Comparison of ENCODE assay signal across 17 cellular contexts in genomic region chr22:21098099-21098671, GRCh38. TPM values are rescaled to one million over a fixed set of nuclear protein-coding genes. Genes with fewer than 3 reads are reported as not detected.
DNase-seq lines count a peak whose midpoint lies in the region; ATAC-seq and TF ChIP-seq lines count a peak whose summit lies in the region.
"Had no signal": no experiment of that assay in that cellular context is flagged by ENCODE, and none has a peak within 500 bp of the region (broad histone marks: within the 10 kb centered on the region; RNA-seq: fewer than 3 reads in every experiment).

No MANE protein-coding gene starts in this region.

- H3K4me1 ChIP-seq in foreskin keratinocyte, result peaks cover 10% of the 10 kb centered on the region

- peak overlapping the region; percentile 45 for H3K27ac Mint-ChIP-seq in T-helper 17 cell
- no peak overlapping the region for H3K27ac Mint-ChIP-seq in naive thymus-derived CD8-positive, alpha-beta T cell
- H3K27ac Mint-ChIP-seq in natural killer cell treated with Interleukin-12 subunit alpha and Interleukin-12 subunit beta and Interleukin-15 and Interleukin-18, amount 100 ng/mL, for 72 hours, result no peak overlapping the region
- H3K27ac Mint-ChIP-seq: CD8-positive, alpha-beta memory T cell; dendritic cell treated with granulocyte-macrophage colony-stimulating factor and Interleukin-4, amounts not matched to agents 40 ng/mL and 50 ng/mL, for 4 days had no signal

- no peaks in the 10 kb centered on the region for H3K9me3 Mint-ChIP-seq in naive thymus-derived CD8-positive, alpha-beta T cell
- no peaks in the 10 kb centered on the region for H3K9me3 Mint-ChIP-seq in natural killer cell treated with Interleukin-12 subunit alpha and Interleukin-12 subunit beta and Interleukin-15 and Interleukin-18, amount 100 ng/mL, for 72 hours
- H3K9me3 Mint-ChIP-seq: activated T-cell treated with anti-CD3 and anti-CD28 coated beads, Interleukin-2, amount 50 U/mL, for 4 hours; CD8-positive, alpha-beta memory T cell; dendritic cell treated with granulocyte-macrophage colony-stimulating factor and Interleukin-4, amounts not matched to agents 40 ng/mL and 50 ng/mL, for 4 days had no signal

- no peaks in the 10 kb centered on the region for H3K9me3 ChIP-seq in T-helper 17 cell (ENCODE audit: control insufficient read depth, low read length, poor library complexity, severe bottlenecking)

- H3K4me3 Mint-ChIP-seq in T-helper 17 cell, result no peak overlapping the region
- no peak overlapping the region for H3K4me3 Mint-ChIP-seq in naive thymus-derived CD8-positive, alpha-beta T cell
- H3K4me3 Mint-ChIP-seq in natural killer cell treated with Interleukin-12 subunit alpha and Interleukin-12 subunit beta and Interleukin-15 and Interleukin-18, amount 100 ng/mL, for 72 hours, result no peak overlapping the region
- H3K4me3 Mint-ChIP-seq: activated T-cell treated with anti-CD3 and anti-CD28 coated beads, Interleukin-2, amount 50 U/mL, for 4 hours; dendritic cell treated with granulocyte-macrophage colony-stimulating factor and Interleukin-4, amounts not matched to agents 40 ng/mL and 50 ng/mL, for 4 days had no signal

- CTCF ChIA-PET in HEK293T (lab: Yijun Ruan, JAX), result no interaction called here

- H3K27me3 Mint-ChIP-seq in T-helper 17 cell, result peaks cover 46% of the 10 kb centered on the region
- H3K27me3 Mint-ChIP-seq in naive thymus-derived CD8-positive, alpha-beta T cell, result peaks cover 3 to 20% (median 10%) of the 10 kb centered on the region in 5 donors
- peaks cover 5 to 12% of the 10 kb centered on the region in 2 donors for H3K27me3 Mint-ChIP-seq in natural killer cell treated with Interleukin-12 subunit alpha and Interleukin-12 subunit beta and Interleukin-15 and Interleukin-18, amount 100 ng/mL, for 72 hours

- peak; percentile 33 for DNase-seq in EH (ENCODE audit: low read depth)
- DNase-seq in HEK293T (ENCODE audit: extremely low spot score), result no peak
- DNase-seq in T-helper 17 cell, result no peak
- no peak for DNase-seq in foreskin keratinocyte
- DNase-seq in NCI-H2107 treated with DMSO at 0.1 percent for 48 hours (lab: John Stamatoyannopoulos, UW; ENCODE audit: unreplicated experiment), result no peak
- no peak for DNase-seq in naive thymus-derived CD8-positive, alpha-beta T cell
- no peak for DNase-seq in natural killer cell treated with Interleukin-12 subunit alpha and Interleukin-12 subunit beta and Interleukin-15 and Interleukin-18, amount 100 ng/mL, for 72 hours (ENCODE audit: low spot score)
- DNase-seq: activated T-cell treated with anti-CD3 and anti-CD28 coated beads, Interleukin-2, amount 50 U/mL, for 4 hours; CD8-positive, alpha-beta memory T cell; NCI-H1436; NCI-H524 treated with DMSO at 0.1 percent for 48 hours; SHP77 treated with DMSO at 0.1 percent for 48 hours had no signal

- H3K36me3 Mint-ChIP-seq in T-helper 17 cell (ENCODE audit: low read depth), result no peaks in the 10 kb centered on the region
- no peaks in the 10 kb centered on the region for H3K36me3 Mint-ChIP-seq in naive thymus-derived CD8-positive, alpha-beta T cell
- H3K36me3 Mint-ChIP-seq in natural killer cell treated with Interleukin-12 subunit alpha and Interleukin-12 subunit beta and Interleukin-15 and Interleukin-18, amount 100 ng/mL, for 72 hours, result no peaks in the 10 kb centered on the region
- H3K36me3 Mint-ChIP-seq: CD8-positive, alpha-beta memory T cell had no signal

- H3K4me1 Mint-ChIP-seq in T-helper 17 cell, result peaks cover 7% of the 10 kb centered on the region
- peaks cover 5 to 8% (median 6%) of the 10 kb centered on the region in 4 donors for H3K4me1 Mint-ChIP-seq in naive thymus-derived CD8-positive, alpha-beta T cell
- H3K4me1 Mint-ChIP-seq in natural killer cell treated with Interleukin-12 subunit alpha and Interleukin-12 subunit beta and Interleukin-15 and Interleukin-18, amount 100 ng/mL, for 72 hours (ENCODE audit: low read depth in 2 of 2), result peaks cover 6 to 8% of the 10 kb centered on the region in 2 donors

- TF ChIP-seq CTCF in foreskin keratinocyte (conservative IDR thresholded peaks at IDR 0.05), result peak; percentile 42

- POLR2A ChIA-PET in HEK293T (lab: Yijun Ruan, JAX), result interaction anchor here (1.1 to 1.8 kb wide), 2 partner anchors 11 to 116 kb away, joined by 3 to 4 read pairs; partner anchors contain the start of gene LZTR1
- POLR2A ChIA-PET in naive thymus-derived CD8-positive, alpha-beta T cell (lab: Charles Lee), result interaction anchor here (0.7 kb wide), 1 partner anchor 54 kb away, joined by 7 read pairs; no protein-coding TSS in a partner anchor

- no peak for ATAC-seq in T-helper 17 cell
- ATAC-seq in foreskin keratinocyte, result no peak
- ATAC-seq in naive thymus-derived CD8-positive, alpha-beta T cell, result no peak
- ATAC-seq in natural killer cell treated with Interleukin-12 subunit alpha and Interleukin-12 subunit beta and Interleukin-15 and Interleukin-18, amount 100 ng/mL, for 72 hours, result no peak
- ATAC-seq: activated T-cell treated with anti-CD3 and anti-CD28 coated beads, Interleukin-2, amount 50 U/mL, for 4 hours had no signal

- no peak overlapping the region for H3K27ac ChIP-seq in foreskin keratinocyte

- H3K27me3 ChIP-seq in foreskin keratinocyte, result peaks cover 14% of the 10 kb centered on the region

TF ChIP-seq in HEK293T, 16 proteins besides CTCF, POLR2A, EP300 and RAD21:
- TF ChIP-seq ARNT (IDR thresholded peaks at IDR 0.05) (no peak), FOXM1 (IDR thresholded peaks at IDR 0.05; ENCODE audit: borderline replicate concordance) (peak; percentile 95), SP1 (IDR thresholded peaks at IDR 0.05) (no peak)

RNA-seq across cellular contexts. Expression of gene LRRC74B, which starts 52.4 kb away (rescaled TPM):
- total RNA-seq in T-helper 17 cell (under 1 TPM in 1 of 2 donors, not detected in 1; 0.10 TPM), foreskin keratinocyte (not detected in 2 replicates)
- polyA plus RNA-seq in foreskin keratinocyte, result not detected in 2 replicates
- total RNA-seq in naive thymus-derived CD8-positive, alpha-beta T cell, result under 1 TPM in 1 of 2 experiments, not detected in 1; 0.11 TPM
- polyA plus RNA-seq in naive thymus-derived CD8-positive, alpha-beta T cell, result not detected
- not detected for total RNA-seq in natural killer cell treated with Interleukin-12 subunit alpha and Interleukin-12 subunit beta and Interleukin-15 and Interleukin-18, amount 100 ng/mL, for 72 hours
- total RNA-seq: activated T-cell treated with anti-CD3 and anti-CD28 coated beads, Interleukin-2, amount 50 U/mL, for 4 hours; CD8-positive, alpha-beta memory T cell; fibroblast of villous mesenchyme; mesenteric fat pad; osteocyte had no signal
- polyA plus RNA-seq: adipose tissue; CD8-positive, alpha-beta memory T cell had no signal
